7 cellular contexts compared by ENCODE assay signal in the genomic region with DNA sequence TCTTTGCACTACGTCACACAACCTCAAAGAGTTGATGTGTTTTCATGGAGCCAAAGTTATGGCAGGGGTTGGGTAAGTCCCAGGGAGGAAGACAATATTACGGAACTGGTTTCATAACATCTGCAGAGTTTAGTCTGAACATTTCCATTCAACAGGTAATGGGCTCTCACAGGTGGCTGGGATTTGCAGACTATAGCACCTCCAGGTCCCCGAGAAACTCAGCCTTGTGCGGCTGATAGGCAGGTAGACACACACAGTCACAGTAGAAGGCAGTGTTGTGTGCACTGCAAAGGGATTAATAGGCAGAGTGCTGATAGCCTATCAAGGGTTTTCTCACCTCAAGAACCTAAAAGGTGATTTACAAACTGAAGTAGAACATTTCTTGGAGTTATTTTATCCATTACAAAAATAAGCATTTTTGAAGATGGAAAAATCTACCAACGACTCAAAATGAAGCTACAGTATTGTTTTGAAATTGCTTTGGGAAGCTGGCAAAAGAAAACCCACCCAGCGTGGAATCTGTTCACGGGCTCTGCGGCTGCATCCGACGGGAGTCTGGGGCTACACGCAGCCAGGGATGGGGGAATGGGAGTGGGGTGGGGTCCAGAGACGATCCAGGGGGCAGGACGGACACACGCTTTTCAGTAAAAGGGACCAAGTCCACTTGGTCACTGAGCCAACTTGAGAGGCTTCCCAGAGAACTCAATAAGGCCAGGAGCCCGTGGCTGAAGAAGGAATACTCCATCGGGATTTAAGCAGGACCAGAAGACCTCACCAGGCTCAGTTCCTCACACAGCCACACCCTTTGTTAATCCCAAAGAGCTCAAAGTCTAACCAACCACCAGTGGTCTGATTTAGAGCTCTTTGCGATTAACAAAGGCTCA.
DNase-seq lines count a peak whose midpoint lies in the region; ATAC-seq and TF ChIP-seq lines count a peak whose summit lies in the region.

No MANE protein-coding gene starts in this region.

- no peak for DNase-seq in GM12865 (ENCODE audit: low read depth)
- no peak for DNase-seq in endothelial cell (ENCODE audit: low spot score)
- no peak for DNase-seq in epidermal melanocyte (ENCODE audit: insufficient read length, low spot score)

- H3K4me2 ChIP-seq in OCI-LY1 (ENCODE audit: low read length) = peak overlapping the region; percentile 93

- no peaks in the 10 kb centered on the region for H3K79me2 ChIP-seq in OCI-LY1 (ENCODE audit: insufficient read depth, low read length)

- no peak overlapping the region; the same call in 1 of the 2 replicates for H3K9ac ChIP-seq in OCI-LY1 (ENCODE audit: low read length)

- peaks cover 10% of the 10 kb centered on the region for H3K36me3 Mint-ChIP-seq in endothelial cell (ENCODE audit: low read depth, unreplicated experiment)

- H3K4me3 ChIP-seq in GM12865 (ENCODE audit: low read depth, low read length) (peak overlapping the region; percentile 82), OCI-LY1 (ENCODE audit: low read depth, low read length, poor library complexity, severe bottlenecking) (peak overlapping the region; percentile 70), muscle layer of duodenum (ENCODE audit: low read depth in 1 of 2, low read length in 2 of 2) (peak overlapping the region; percentile 77 to 80)

- peak overlapping the region; percentile 92 for H3K4me3 Mint-ChIP-seq in endothelial cell (ENCODE audit: unreplicated experiment)

- no peaks in the 10 kb centered on the region for H4K20me1 ChIP-seq in OCI-LY1 (ENCODE audit: insufficient read depth, low read length)

- peaks cover 12% of the 10 kb centered on the region for H3K27me3 Mint-ChIP-seq in endothelial cell (ENCODE audit: unreplicated experiment)

- TF ChIP-seq CTCF in GM12865 (IDR thresholded peaks at IDR 0.05; ENCODE audit: insufficient read depth, low read depth, low read length, missing control alignments) (no peak), OCI-LY1 (IDR thresholded peaks at IDR 0.05; ENCODE audit: low read length) (no peak), endothelial cell (IDR thresholded peaks at IDR 0.05; ENCODE audit: unreplicated experiment) (no peak)

- H3K4me1 ChIP-seq in OCI-LY1 (ENCODE audit: insufficient read depth, low read length, severe bottlenecking) (peaks cover 13% of the 10 kb centered on the region), muscle layer of duodenum (ENCODE audit: control insufficient read depth in 1 of 2, insufficient read depth in 2 of 2, low read length in 2 of 2) (peaks cover 0 to 10% of the 10 kb centered on the region in 2 donors)

- H3K9me3 ChIP-seq in OCI-LY1 (ENCODE audit: low read length) (no peaks in the 10 kb centered on the region), muscle layer of duodenum (ENCODE audit: control insufficient read depth in 1 of 2, low read length in 2 of 2) (no peaks in the 10 kb centered on the region)

- H3F3A ChIP-seq in OCI-LY1 (ENCODE audit: insufficient read depth, low read length) = no peaks in the 10 kb centered on the region

- H2AFZ ChIP-seq in OCI-LY1 (ENCODE audit: low read length) = no peak overlapping the region

- peak overlapping the region; percentile 70 for H3K27ac Mint-ChIP-seq in endothelial cell (ENCODE audit: unreplicated experiment)

- H3K4me1 Mint-ChIP-seq in endothelial cell (ENCODE audit: unreplicated experiment) = peaks cover 62% of the 10 kb centered on the region

- H3K9me3 Mint-ChIP-seq in endothelial cell (ENCODE audit: unreplicated experiment) = no peaks in the 10 kb centered on the region

- ATAC-seq in GM21360 (IDR thresholded peaks at IDR 0.05; ENCODE audit: unreplicated experiment) (no peak), HG03196 (IDR thresholded peaks at IDR 0.05; ENCODE audit: unreplicated experiment) (no peak)

- H3K27me3 ChIP-seq in OCI-LY1 (ENCODE audit: insufficient read depth, low read length) (no peaks in the 10 kb centered on the region), muscle layer of duodenum (ENCODE audit: low read depth, low read length) (no peaks in the 10 kb centered on the region)

- H3K27ac ChIP-seq in OCI-LY1 (ENCODE audit: low read depth, low read length, poor library complexity, severe bottlenecking) = no peak overlapping the region
- peak overlapping the region; percentile 48 for H3K27ac ChIP-seq in muscle layer of duodenum (ENCODE audit: low read length)

- H3K9me2 ChIP-seq in OCI-LY1 (ENCODE audit: low read depth, low read length) = no peaks in the 10 kb centered on the region

- H3K36me3 ChIP-seq in OCI-LY1 (ENCODE audit: insufficient read depth, low read length) = no peaks in the 10 kb centered on the region
- H3K36me3 ChIP-seq in muscle layer of duodenum (ENCODE audit: control insufficient read depth in 1 of 2, insufficient read depth in 2 of 2, low read length in 2 of 2) = peaks cover 0 to 3% of the 10 kb centered on the region in 2 donors
